In genomic region chr7:14095233-14095950, GRCh38 we compare ENCODE assay signal across 15 cellular contexts.
DNase-seq lines count a peak whose midpoint lies in the region; ATAC-seq and TF ChIP-seq lines count a peak whose summit lies in the region.
"Had no signal": no experiment of that assay in that cellular context is flagged by ENCODE, and none has a peak within 500 bp of the region (broad histone marks: within the 10 kb centered on the region; RNA-seq: fewer than 3 reads in every experiment).

No MANE protein-coding gene starts in this region.

- no peaks in the 10 kb centered on the region for H3K27me3 ChIP-seq in GM23248 (replicated peaks; ENCODE audit: insufficient read depth)
- no peaks in the 10 kb centered on the region for H3K27me3 ChIP-seq in Panc1 (ENCODE audit: control insufficient read depth, insufficient read depth, low read length)

- H3F3A ChIP-seq in GM23248 (ENCODE audit: insufficient read depth): no peaks in the 10 kb centered on the region

- no peak overlapping the region for H3K9ac ChIP-seq in GM23248

- H3K4me1 ChIP-seq in GM23248 (ENCODE audit: insufficient read depth) (no peaks in the 10 kb centered on the region), Panc1 (ENCODE audit: control insufficient read depth, insufficient read depth, low read length) (no peaks in the 10 kb centered on the region)

- CTCF ChIA-PET in Panc1 (lab: Charles Lee): no interaction called here

- intact Hi-C loops in Panc1 (cut with micrococcal nuclease; ENCODE audit: unreplicated experiment): no loop called here

- no peaks in the 10 kb centered on the region for H3K9me2 ChIP-seq in GM23248 (ENCODE audit: insufficient read depth)

- no peak overlapping the region for H3K4me2 ChIP-seq in GM23248 (ENCODE audit: unreplicated experiment)

- no peaks in the 10 kb centered on the region for H4K20me1 ChIP-seq in GM23248 (ENCODE audit: insufficient read depth)

- H3K36me3 ChIP-seq in GM23248 (ENCODE audit: low read depth) (no peaks in the 10 kb centered on the region), Panc1 (ENCODE audit: control insufficient read depth, insufficient read depth, low read length) (no peaks in the 10 kb centered on the region)

- H3K27ac ChIP-seq in GM23248 (no peak overlapping the region), Panc1 (ENCODE audit: low read length) (no peak overlapping the region)

- DNase-seq in GM23248: peak; percentile 13
- peak; percentile 69 for DNase-seq in Panc1 (ENCODE audit: low read depth, low spot score)
- DNase-seq in renal cortical epithelial cell (ENCODE audit: low read depth): peak; percentile 9
- DNase-seq in glomerular visceral epithelial cell (ENCODE audit: extremely low spot score): no peak
- no peak for DNase-seq in GM13976 (ENCODE audit: low spot score)
- DNase-seq: ACHN, AML-193, COR-L47, NCI-H2081 treated with DMSO at 0.1 percent for 48 hours, NCI-H510A treated with DMSO at 0.1 percent for 48 hours, SHP77 treated with DMSO at 0.1 percent for 48 hours had no signal

- no peak overlapping the region for H3K4me3 ChIP-seq in GM23248
- no peak overlapping the region for H3K4me3 ChIP-seq in Panc1 (ENCODE audit: low read depth in 2 of 2, low read length in 2 of 2)

- in situ Hi-C loops in GM23248 (cut with MboI) (no loop called here), Panc1 (cut with HindIII; ENCODE audit: low pct_unique_long_range_greater_than_20kb, low sequenced_read_pairs) (no loop called here), GM13976 (cut with MboI; ENCODE audit: low sequenced_read_pairs, unreplicated experiment) (no loop called here)

- no peak for ATAC-seq in Panc1
- ATAC-seq in esophagus mucosa: peak; percentile 32
- no peak for ATAC-seq in GM19395 (IDR thresholded peaks at IDR 0.05; ENCODE audit: unreplicated experiment)
- no peak for ATAC-seq in GM19467 (IDR thresholded peaks at IDR 0.05; ENCODE audit: unreplicated experiment)
- ATAC-seq: SK-N-SH treated with all-trans-retinoic acid at 6 μM for 48 hours had no signal

- H3K9me3 ChIP-seq in GM23248 (ENCODE audit: low read depth) (no peaks in the 10 kb centered on the region), Panc1 (ENCODE audit: control insufficient read depth, insufficient read depth, low read depth, low read length) (no peaks in the 10 kb centered on the region)

- BruUV-seq in Panc1 (replicated peaks; lab: Mats Ljungman, UMichigan): no TSS peak

- H3K79me2 ChIP-seq in GM23248 (ENCODE audit: insufficient read depth): no peaks in the 10 kb centered on the region

- POLR2A ChIA-PET in Panc1 (lab: Charles Lee): no interaction called here

- TF ChIP-seq CTCF in Panc1 (IDR thresholded peaks at IDR 0.05) (no peak), GM13976 (IDR thresholded peaks at IDR 0.05; ENCODE audit: borderline replicate concordance, control extremely low read depth, extremely low read depth, insufficient read depth, missing control alignments) (no peak)

- WGBS in GM23248 (ENCODE audit: low coverage in 1 of 2, low lambda C conversion rate in 2 of 2, missing lambda C conversion rate in 2 of 2), 2 experiments: 38 to 44% methylated on average over 4 of the region's 4 CpGs

- peak overlapping the region; percentile 22 for H2AFZ ChIP-seq in GM23248

Comparison
In these comparisons a context has a peak if more than half of its experiments do, and no peak if none do; other contexts are left out.
1. DNase-seq: peak in GM23248 (single experiment), Panc1 (single experiment) and renal cortical epithelial cell (single experiment); none in glomerular visceral epithelial cell (single experiment) and GM13976 (single experiment).